9 cellular contexts compared by ENCODE assay signal in the genomic region with DNA sequence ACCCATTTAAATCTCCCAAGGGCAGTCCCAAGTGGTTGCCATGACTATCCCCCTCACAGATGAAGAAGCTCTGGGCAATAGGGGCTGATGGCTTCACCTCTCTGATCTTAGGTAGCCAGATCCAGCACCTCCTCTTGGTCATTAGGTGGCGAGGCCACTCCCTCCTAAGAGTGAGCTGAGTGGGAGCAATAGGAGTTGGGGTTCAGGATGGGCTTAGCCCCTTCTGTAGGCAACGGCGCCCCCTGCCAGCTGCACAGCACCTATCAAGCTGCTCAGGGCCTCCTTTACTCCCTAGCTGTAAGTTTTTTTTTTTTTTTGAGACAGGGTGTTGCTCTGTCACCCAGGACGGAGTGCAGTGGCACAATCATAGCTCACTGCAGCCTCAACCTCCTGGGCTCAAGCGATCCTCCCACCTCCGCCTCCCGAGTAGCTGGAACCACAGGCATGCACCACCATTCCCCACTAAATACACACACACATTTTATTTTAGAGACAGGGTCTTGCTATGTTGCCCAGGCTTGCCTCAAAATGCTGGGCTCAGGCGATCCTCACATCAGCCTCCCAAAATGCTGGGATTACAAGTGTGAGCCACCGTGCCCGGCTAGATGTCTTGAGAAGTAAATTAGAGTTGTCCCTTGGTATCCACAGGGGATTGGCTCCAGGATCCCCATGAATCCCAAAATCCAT. TPM values are rescaled to one million over a fixed set of nuclear protein-coding genes. Genes with fewer than 3 reads are reported as not detected.
DNase-seq lines count a peak whose midpoint lies in the region; ATAC-seq, FAIRE-seq and TF ChIP-seq lines count a peak whose summit lies in the region.
"Had no signal": no experiment of that assay in that cellular context is flagged by ENCODE, and none has a peak within 500 bp of the region (broad histone marks: within the 10 kb centered on the region; RNA-seq: fewer than 3 reads in every experiment).

No MANE protein-coding gene starts in this region.

- peaks cover 56% of the 10 kb centered on the region for H3K4me1 ChIP-seq in lower lobe of right lung

- no peak overlapping the region for H3K27ac Mint-ChIP-seq in activated naive CD8-positive, alpha-beta T cell treated with anti-CD3 and anti-CD28 coated beads for 36 hours

- ATAC-seq in lower lobe of right lung (no peak), HG03460 (IDR thresholded peaks at IDR 0.05; ENCODE audit: unreplicated experiment) (no peak), HG03139 (IDR thresholded peaks at IDR 0.05; ENCODE audit: unreplicated experiment) (no peak)

- TF ChIP-seq CTCF in D721Med (IDR thresholded peaks at IDR 0.05; ENCODE audit: insufficient read depth, missing control alignments): peak; percentile 50
- peak; percentile 31 for TF ChIP-seq CTCF in lower lobe of right lung (IDR thresholded peaks at IDR 0.05)

- no peaks in the 10 kb centered on the region for H3K9me3 ChIP-seq in lower lobe of right lung

- no peak overlapping the region for H3K4me3 ChIP-seq in Jurkat, Clone E6-1 (ENCODE audit: low read length)
- H3K4me3 ChIP-seq in lower lobe of right lung: no peak overlapping the region

- peaks cover 16% of the 10 kb centered on the region for H3K36me3 ChIP-seq in lower lobe of right lung

- H3K27ac ChIP-seq in lower lobe of right lung: no peak overlapping the region

- DNase-seq in D721Med (ENCODE audit: insufficient read length, low spot score) (no peak), lower lobe of right lung (no peak), NCI-H510A treated with DMSO at 0.1 percent for 48 hours (lab: John Stamatoyannopoulos, UW) (no peak), NCI-H1048 (lab: John Stamatoyannopoulos, UW) (no peak)
- DNase-seq in Jurkat, Clone E6-1 (ENCODE audit: low read depth, low spot score): peak; percentile 30
- DNase-seq in activated naive CD8-positive, alpha-beta T cell treated with anti-CD3 and anti-CD28 coated beads for 36 hours: peak; percentile 57

- no peaks in the 10 kb centered on the region for H3K9me3 Mint-ChIP-seq in activated naive CD8-positive, alpha-beta T cell treated with anti-CD3 and anti-CD28 coated beads for 36 hours

- no peak overlapping the region for H3K4me3 Mint-ChIP-seq in activated naive CD8-positive, alpha-beta T cell treated with anti-CD3 and anti-CD28 coated beads for 36 hours

- peaks cover 24% of the 10 kb centered on the region for H3K4me1 Mint-ChIP-seq in activated naive CD8-positive, alpha-beta T cell treated with anti-CD3 and anti-CD28 coated beads for 36 hours

- peaks cover 10% of the 10 kb centered on the region for H3K27me3 ChIP-seq in lower lobe of right lung (ENCODE audit: low read depth)

- peaks cover 15% of the 10 kb centered on the region for H3K36me3 Mint-ChIP-seq in activated naive CD8-positive, alpha-beta T cell treated with anti-CD3 and anti-CD28 coated beads for 36 hours

- peaks cover 27% of the 10 kb centered on the region for H3K27me3 Mint-ChIP-seq in activated naive CD8-positive, alpha-beta T cell treated with anti-CD3 and anti-CD28 coated beads for 36 hours

- intact Hi-C loops in lower lobe of right lung (cut with DNase I): no loop called here

- no peak for FAIRE-seq in D721Med (lab: Jason Lieb, UNC)

RNA-seq across cellular contexts. Expression of a gene that starts 3.5 kb away (rescaled TPM):
- polyA plus RNA-seq in Jurkat, Clone E6-1 (2012; ENCODE audit: insufficient read depth, insufficient read length): not detected
- total RNA-seq in activated naive CD8-positive, alpha-beta T cell treated with anti-CD3 and anti-CD28 coated beads for 36 hours: under 1 TPM; 0.20 to 0.33 TPM
- 11.8 TPM for total RNA-seq in lower lobe of right lung

RNA-seq across cellular contexts. Expression of a gene that starts 5.4 kb away (rescaled TPM):
- polyA plus RNA-seq in Jurkat, Clone E6-1 (2012; ENCODE audit: insufficient read depth, insufficient read length): 360 TPM
- total RNA-seq in activated naive CD8-positive, alpha-beta T cell treated with anti-CD3 and anti-CD28 coated beads for 36 hours: 100 to 1,000 TPM; 152 to 153 TPM
- 76.8 TPM for total RNA-seq in lower lobe of right lung

RNA-seq across cellular contexts. Expression of a gene that starts 6.5 kb away (rescaled TPM):
- 20.0 TPM for polyA plus RNA-seq in Jurkat, Clone E6-1 (2012; ENCODE audit: insufficient read depth, insufficient read length)
- 10 to 100 TPM; 23.3 to 24.9 TPM for total RNA-seq in activated naive CD8-positive, alpha-beta T cell treated with anti-CD3 and anti-CD28 coated beads for 36 hours
- total RNA-seq in lower lobe of right lung: 35.1 TPM

RNA-seq across cellular contexts. Expression of a gene that starts 10.2 kb away (rescaled TPM):
- not detected for polyA plus RNA-seq in Jurkat, Clone E6-1 (2012; ENCODE audit: insufficient read depth, insufficient read length)
- total RNA-seq in activated naive CD8-positive, alpha-beta T cell treated with anti-CD3 and anti-CD28 coated beads for 36 hours: not detected
- total RNA-seq in lower lobe of right lung: not detected
- total RNA-seq: glomerular endothelial cell had no signal

RNA-seq across cellular contexts. Expression of a gene that starts 32.2 kb away (rescaled TPM):
- 7.8 TPM for polyA plus RNA-seq in Jurkat, Clone E6-1 (2012; ENCODE audit: insufficient read depth, insufficient read length)
- under 1 TPM; 0.43 to 0.80 TPM for total RNA-seq in activated naive CD8-positive, alpha-beta T cell treated with anti-CD3 and anti-CD28 coated beads for 36 hours
- total RNA-seq in lower lobe of right lung: 2.5 TPM

Comparison
In these comparisons a context has a peak if more than half of its experiments do, and no peak if none do; other contexts are left out.
1. DNase-seq: peak in Jurkat, Clone E6-1 (single experiment) and activated naive CD8-positive, alpha-beta T cell treated with anti-CD3 and anti-CD28 coated beads for 36 hours (single experiment); none in D721Med (single experiment), lower lobe of right lung (single experiment), NCI-H510A treated with DMSO at 0.1 percent for 48 hours (single experiment) and NCI-H1048 (single experiment).